20 cellular contexts compared by ENCODE assay signal in the genomic region with DNA sequence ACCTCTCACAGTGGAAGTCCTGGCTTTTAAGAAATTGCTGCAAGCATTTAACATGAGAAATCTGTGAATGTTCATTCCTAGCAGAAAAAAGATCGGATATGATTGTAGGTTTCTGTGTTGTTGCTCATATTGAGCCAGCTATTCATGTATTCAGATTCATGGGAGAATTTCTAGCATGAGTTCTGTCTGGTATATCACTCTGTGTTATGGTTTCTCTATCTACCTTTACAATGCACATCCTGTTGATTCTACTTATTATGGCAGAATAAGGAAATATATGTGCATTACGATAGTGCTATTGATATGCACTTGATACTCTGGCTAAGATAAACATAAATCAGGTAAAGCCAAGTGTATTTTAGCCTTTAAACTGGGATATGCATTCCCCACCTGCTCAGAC.
DNase-seq lines count a peak whose midpoint lies in the region; ATAC-seq and TF ChIP-seq lines count a peak whose summit lies in the region.
"Had no signal": no experiment of that assay in that cellular context is flagged by ENCODE, and none has a peak within 500 bp of the region (broad histone marks: within the 10 kb centered on the region; RNA-seq: fewer than 3 reads in every experiment).

No MANE protein-coding gene starts in this region.

- in situ Hi-C loops in GM23248 (cut with MboI) = no loop called here

- H3K4me2 ChIP-seq in Loucy (ENCODE audit: low read depth, low read length, poor library complexity, severe bottlenecking) (peak overlapping the region; percentile 73), GM23248 (ENCODE audit: unreplicated experiment) (no peak overlapping the region)

- H3K4me1 ChIP-seq in Loucy (ENCODE audit: insufficient read depth, low read length, poor library complexity, severe bottlenecking) (peaks cover 17% of the 10 kb centered on the region), Caco-2 (no peaks in the 10 kb centered on the region), GM23248 (ENCODE audit: insufficient read depth) (peaks cover 21% of the 10 kb centered on the region)

- H3K27me3 Mint-ChIP-seq in activated naive CD4-positive, alpha-beta T cell treated with anti-CD3 and anti-CD28 coated beads, Interleukin-2, amount 10 ng/mL, durations not matched to agents 7 days and 5 days = peaks cover 22% of the 10 kb centered on the region
- H3K27me3 Mint-ChIP-seq in central memory CD8-positive, alpha-beta T cell = no peaks in the 10 kb centered on the region
- no peaks in the 10 kb centered on the region for H3K27me3 Mint-ChIP-seq in Caco-2 (ENCODE audit: insufficient read depth, unreplicated experiment)
- H3K27me3 Mint-ChIP-seq: type B pancreatic cell had no signal

- no peaks in the 10 kb centered on the region for H3K36me3 ChIP-seq in Loucy (ENCODE audit: insufficient read depth, low read length)
- no peaks in the 10 kb centered on the region for H3K36me3 ChIP-seq in Caco-2 (ENCODE audit: control insufficient read depth, insufficient read depth, low read length)
- no peaks in the 10 kb centered on the region for H3K36me3 ChIP-seq in GM23248 (ENCODE audit: low read depth)
- H3K36me3 ChIP-seq: heart right ventricle had no signal

- no peaks in the 10 kb centered on the region for H3K9me3 ChIP-seq in Loucy (ENCODE audit: insufficient read depth, low read depth, low read length)
- H3K9me3 ChIP-seq in Caco-2 = no peaks in the 10 kb centered on the region
- H3K9me3 ChIP-seq in GM23248 (ENCODE audit: low read depth) = no peaks in the 10 kb centered on the region
- H3K9me3 ChIP-seq: heart right ventricle had no signal

- no peaks in the 10 kb centered on the region for H3K9me2 ChIP-seq in Loucy (replicated peaks; ENCODE audit: low read depth, low read length)
- no peaks in the 10 kb centered on the region for H3K9me2 ChIP-seq in GM23248 (ENCODE audit: insufficient read depth)

- TF ChIP-seq CTCF in Loucy (conservative IDR thresholded peaks at IDR 0.05; ENCODE audit: low read length) (no peak), Caco-2 (IDR thresholded peaks at IDR 0.05; ENCODE audit: insufficient read depth in 1 of 2, low read depth in 1 of 2, low read length in 1 of 2, severe bottlenecking in 1 of 2, unreplicated experiment in 1 of 2) (no peak)

- H3K9ac ChIP-seq in Loucy (ENCODE audit: low read depth, low read length, poor library complexity, severe bottlenecking) = peak overlapping the region; percentile 42
- no peak overlapping the region for H3K9ac ChIP-seq in GM23248

- peaks cover 13% of the 10 kb centered on the region for H3K4me1 Mint-ChIP-seq in activated naive CD4-positive, alpha-beta T cell treated with anti-CD3 and anti-CD28 coated beads, Interleukin-2, amount 10 ng/mL, durations not matched to agents 7 days and 5 days
- peaks cover 18% of the 10 kb centered on the region for H3K4me1 Mint-ChIP-seq in central memory CD8-positive, alpha-beta T cell
- H3K4me1 Mint-ChIP-seq in Caco-2 (ENCODE audit: low read depth, unreplicated experiment) = no peaks in the 10 kb centered on the region

- H2AFZ ChIP-seq in Loucy (ENCODE audit: low read length) = peak overlapping the region; percentile 87
- no peak overlapping the region for H2AFZ ChIP-seq in GM23248

- no peak overlapping the region for H3K27ac ChIP-seq in GM23248

- H3K4me3 ChIP-seq in Loucy (ENCODE audit: low read length, poor library complexity, severe bottlenecking) (peak overlapping the region; percentile 62), Caco-2 (ENCODE audit: low read depth, low read length) (no peak overlapping the region), GM23248 (no peak overlapping the region)

- intact Hi-C loops in Caco-2 (cut with micrococcal nuclease; ENCODE audit: unreplicated experiment) = no loop called here

- H3K27me3 ChIP-seq in Loucy (ENCODE audit: insufficient read depth, low read length, poor library complexity, severe bottlenecking) (no peaks in the 10 kb centered on the region), Caco-2 (replicated peaks; ENCODE audit: control insufficient read depth, insufficient read depth, low read length) (no peaks in the 10 kb centered on the region), GM23248 (replicated peaks; ENCODE audit: insufficient read depth) (no peaks in the 10 kb centered on the region)
- H3K27me3 ChIP-seq: heart right ventricle had no signal

- H4K20me1 ChIP-seq in Loucy (ENCODE audit: insufficient read depth, low read length, poor library complexity, severe bottlenecking) = no peaks in the 10 kb centered on the region
- H4K20me1 ChIP-seq in GM23248 (ENCODE audit: insufficient read depth) = no peaks in the 10 kb centered on the region

- BruUV-seq in Caco-2 (replicated peaks; lab: Mats Ljungman, UMichigan) = no TSS peak

- no peaks in the 10 kb centered on the region for H3K9me3 Mint-ChIP-seq in activated naive CD4-positive, alpha-beta T cell treated with anti-CD3 and anti-CD28 coated beads, Interleukin-2, amount 10 ng/mL, durations not matched to agents 7 days and 5 days
- no peaks in the 10 kb centered on the region for H3K9me3 Mint-ChIP-seq in central memory CD8-positive, alpha-beta T cell
- H3K9me3 Mint-ChIP-seq in Caco-2 (ENCODE audit: unreplicated experiment) = no peaks in the 10 kb centered on the region
- H3K9me3 Mint-ChIP-seq: nephron progenitor cell, type B pancreatic cell had no signal

- no peaks in the 10 kb centered on the region for H3K36me3 Mint-ChIP-seq in activated naive CD4-positive, alpha-beta T cell treated with anti-CD3 and anti-CD28 coated beads, Interleukin-2, amount 10 ng/mL, durations not matched to agents 7 days and 5 days
- no peaks in the 10 kb centered on the region for H3K36me3 Mint-ChIP-seq in central memory CD8-positive, alpha-beta T cell (ENCODE audit: insufficient read depth)
- no peaks in the 10 kb centered on the region for H3K36me3 Mint-ChIP-seq in Caco-2 (ENCODE audit: insufficient read depth, unreplicated experiment)
- H3K36me3 Mint-ChIP-seq: type B pancreatic cell had no signal

- DNase-seq in activated naive CD4-positive, alpha-beta T cell treated with anti-CD3 and anti-CD28 coated beads, Interleukin-2, amount 10 ng/mL, durations not matched to agents 7 days and 5 days = no peak
- no peak for DNase-seq in activated naive CD4-positive, alpha-beta T cell treated with anti-CD3 and anti-CD28 coated beads, Interleukin-2, amount 50 U/mL, for 16 hours
- DNase-seq in central memory CD8-positive, alpha-beta T cell (ENCODE audit: low spot score in 2 of 2) = no peak
- no peak for DNase-seq in Caco-2
- no peak for DNase-seq in GM23248
- DNase-seq in NCI-H1092 treated with DMSO at 0.1 percent for 48 hours (lab: John Stamatoyannopoulos, UW) = no peak
- DNase-seq: activated CD4-positive, alpha-beta T cell treated with anti-CD3 and anti-CD28 coated beads, Interleukin-2, amount 50 U/mL, for 48 hours; amygdala; central memory CD4-positive, alpha-beta T cell; effector CD8-positive, alpha-beta T cell; EL; heart right ventricle; KG1; NCI-H1417; NCI-H82; nephron progenitor cell; stimulated activated naive CD4-positive, alpha-beta T cell had no signal

- H3K79me2 ChIP-seq in Loucy (ENCODE audit: insufficient read depth, low read length) = no peaks in the 10 kb centered on the region
- H3K79me2 ChIP-seq in GM23248 (ENCODE audit: insufficient read depth) = no peaks in the 10 kb centered on the region

- H3F3A ChIP-seq in Loucy (ENCODE audit: low read depth) (no peaks in the 10 kb centered on the region), GM23248 (ENCODE audit: insufficient read depth) (peaks cover 9% of the 10 kb centered on the region)

- ATAC-seq in central memory CD8-positive, alpha-beta T cell (replicated peaks; ENCODE audit: extremely low read depth, poor library complexity, severe bottlenecking) = no peak
- no peak for ATAC-seq in HG02759 (IDR thresholded peaks at IDR 0.05; ENCODE audit: unreplicated experiment)
- ATAC-seq: heart right ventricle had no signal

- WGBS in GM23248 (ENCODE audit: low coverage in 1 of 2, low lambda C conversion rate in 2 of 2, missing lambda C conversion rate in 2 of 2), 2 experiments = 79 to 80% methylated on average over 2 of the region's 2 CpGs

- no peak overlapping the region for H3K4me3 Mint-ChIP-seq in activated naive CD4-positive, alpha-beta T cell treated with anti-CD3 and anti-CD28 coated beads, Interleukin-2, amount 10 ng/mL, durations not matched to agents 7 days and 5 days
- H3K4me3 Mint-ChIP-seq in central memory CD8-positive, alpha-beta T cell = peak overlapping the region; percentile 73
- no peak overlapping the region for H3K4me3 Mint-ChIP-seq in Caco-2 (ENCODE audit: unreplicated experiment)
- H3K4me3 Mint-ChIP-seq: nephron progenitor cell, type B pancreatic cell had no signal

- CTCF ChIA-PET in activated naive CD4-positive, alpha-beta T cell treated with anti-CD3 and anti-CD28 coated beads, Interleukin-2, amount 10 ng/mL, durations not matched to agents 7 days and 5 days (lab: Charles Lee) = interaction anchor here (1.3 kb wide), 1 partner anchor 38 kb away, joined by 3 read pairs; no protein-coding TSS in a partner anchor
- CTCF ChIA-PET in Caco-2 (lab: Charles Lee) = no interaction called here

- H3K27ac Mint-ChIP-seq in activated naive CD4-positive, alpha-beta T cell treated with anti-CD3 and anti-CD28 coated beads, Interleukin-2, amount 10 ng/mL, durations not matched to agents 7 days and 5 days = peak overlapping the region; percentile 12
- peak overlapping the region; percentile 70 for H3K27ac Mint-ChIP-seq in central memory CD8-positive, alpha-beta T cell (ENCODE audit: low read depth)
- H3K27ac Mint-ChIP-seq in Caco-2 (ENCODE audit: unreplicated experiment) = no peak overlapping the region
- H3K27ac Mint-ChIP-seq: nephron progenitor cell, type B pancreatic cell had no signal

- POLR2A ChIA-PET in Caco-2 (lab: Charles Lee) = no interaction called here
